8 cellular contexts compared by ENCODE assay signal in the genomic region with DNA sequence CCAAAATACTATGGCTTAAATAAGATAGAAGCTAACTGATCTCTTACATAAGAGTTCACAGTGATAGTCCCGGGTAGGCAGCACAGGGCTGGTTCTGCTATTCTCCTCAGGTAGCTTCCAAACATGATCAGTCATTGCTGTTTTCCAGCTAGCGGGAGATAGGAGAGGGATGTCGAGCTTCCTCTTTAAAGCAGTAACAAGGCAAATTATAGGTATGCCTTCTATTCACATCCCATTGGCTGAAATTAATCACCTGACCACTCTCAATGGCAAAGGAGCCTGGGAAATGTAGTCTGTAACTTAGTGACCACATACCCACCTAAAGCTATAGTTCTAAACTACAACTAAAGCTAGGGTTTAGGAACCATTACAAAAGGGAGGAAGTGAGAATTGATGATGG. TPM values are rescaled to one million over a fixed set of nuclear protein-coding genes. Genes with fewer than 3 reads are reported as not detected.
DNase-seq lines count a peak whose midpoint lies in the region; TF ChIP-seq lines count a peak whose summit lies in the region.

No MANE protein-coding gene starts in this region.

- no peak overlapping the region for H2BK120ac ChIP-seq in mesenchymal stem cell (ENCODE audit: low read depth, low read length)

- H2BK12ac ChIP-seq in mesenchymal stem cell (ENCODE audit: low read length in 2 of 2), result no peak overlapping the region

- WGBS in GM23248 (ENCODE audit: low coverage in 1 of 2, low lambda C conversion rate in 2 of 2, missing lambda C conversion rate in 2 of 2), 2 experiments, result 0 to 6% methylated on average over 3 of the region's 3 CpGs
- WGBS in HUES64, result 28% methylated on average over 3 of the region's 3 CpGs
- 9% methylated on average over 3 of the region's 3 CpGs for WGBS in mesenchymal stem cell

- no peak overlapping the region for H2AK5ac ChIP-seq in mesenchymal stem cell (ENCODE audit: low read length, severe bottlenecking)

- H3K27ac ChIP-seq in GM23248 (no peak overlapping the region), HUES64 (ENCODE audit: low read depth, low read length) (no peak overlapping the region), OCI-LY3 (ENCODE audit: low read length) (no peak overlapping the region), caudate nucleus (ENCODE audit: low read depth, low read length) (peak overlapping the region; percentile 58), mesenchymal stem cell (ENCODE audit: low read length, poor library complexity, severe bottlenecking) (no peak overlapping the region)

- H3K4me1 ChIP-seq in GM23248 (ENCODE audit: insufficient read depth) (no peaks in the 10 kb centered on the region), HUES64 (ENCODE audit: insufficient read depth, low read length) (no peaks in the 10 kb centered on the region), OCI-LY3 (ENCODE audit: low read length) (no peaks in the 10 kb centered on the region), mesenchymal stem cell (ENCODE audit: control insufficient read depth, insufficient read depth, low read depth, low read length) (no peaks in the 10 kb centered on the region)

- no peak for TF ChIP-seq CTCF in OCI-LY3 (IDR thresholded peaks at IDR 0.05; ENCODE audit: low read depth, low read length)

- no peak overlapping the region for H3K23ac ChIP-seq in mesenchymal stem cell (ENCODE audit: low read length in 2 of 2)

- H3K9me3 ChIP-seq in GM23248 (ENCODE audit: low read depth) (no peaks in the 10 kb centered on the region), HUES64 (ENCODE audit: insufficient read depth, low read depth, low read length) (no peaks in the 10 kb centered on the region), OCI-LY3 (ENCODE audit: insufficient read depth, low read length) (no peaks in the 10 kb centered on the region), mesenchymal stem cell (ENCODE audit: control insufficient read depth, low read length) (no peaks in the 10 kb centered on the region)

- H3K36me3 ChIP-seq in GM23248 (ENCODE audit: low read depth), result no peaks in the 10 kb centered on the region
- no peaks in the 10 kb centered on the region for H3K36me3 ChIP-seq in HUES64 (ENCODE audit: insufficient read depth, low read length)
- no peaks in the 10 kb centered on the region for H3K36me3 ChIP-seq in OCI-LY3 (replicated peaks; ENCODE audit: low read depth, low read length)
- H3K36me3 ChIP-seq in mesenchymal stem cell (ENCODE audit: control insufficient read depth in 1 of 2, insufficient read depth in 2 of 2, low read depth in 1 of 2, low read length in 2 of 2), result no peaks in the 10 kb centered on the region

- H2BK5ac ChIP-seq in mesenchymal stem cell (ENCODE audit: low read depth, low read length, poor library complexity, severe bottlenecking), result no peak overlapping the region

- no peak overlapping the region for H3K4ac ChIP-seq in mesenchymal stem cell (ENCODE audit: low read depth in 1 of 2, low read length in 2 of 2)

- H3F3A ChIP-seq in GM23248 (ENCODE audit: insufficient read depth), result no peaks in the 10 kb centered on the region

- no peak overlapping the region for H4K91ac ChIP-seq in mesenchymal stem cell (ENCODE audit: low read length)

- in situ Hi-C loops in GM23248 (cut with MboI), result no loop called here

- H3K79me2 ChIP-seq in GM23248 (ENCODE audit: insufficient read depth), result no peaks in the 10 kb centered on the region
- no peaks in the 10 kb centered on the region for H3K79me2 ChIP-seq in OCI-LY3 (ENCODE audit: low read length)

- H3K4me2 ChIP-seq in GM23248 (ENCODE audit: unreplicated experiment) (peak overlapping the region; percentile 41), OCI-LY3 (ENCODE audit: low read length) (peak overlapping the region; percentile 73), mesenchymal stem cell (ENCODE audit: low read length, poor library complexity, severe bottlenecking) (no peak overlapping the region)

- no peak overlapping the region for H3K18ac ChIP-seq in mesenchymal stem cell (ENCODE audit: low read depth in 1 of 2, low read length in 2 of 2)

- no peaks in the 10 kb centered on the region for H3K9me2 ChIP-seq in GM23248 (ENCODE audit: insufficient read depth)

- no peak overlapping the region for H3K4me3 ChIP-seq in GM23248
- peak overlapping the region; percentile 46 for H3K4me3 ChIP-seq in HUES64 (ENCODE audit: low read length)
- H3K4me3 ChIP-seq in OCI-LY3 (ENCODE audit: low read length), result peak overlapping the region; percentile 77
- no peak overlapping the region for H3K4me3 ChIP-seq in mesenchymal stem cell (ENCODE audit: insufficient read depth in 1 of 2, low read depth in 1 of 2, low read length in 2 of 2)

- no peaks in the 10 kb centered on the region for H3K79me1 ChIP-seq in mesenchymal stem cell (replicated peaks; ENCODE audit: low read length, poor library complexity, severe bottlenecking)

- no peak overlapping the region for H4K8ac ChIP-seq in mesenchymal stem cell (ENCODE audit: low read length)

- H3K14ac ChIP-seq in mesenchymal stem cell (ENCODE audit: low read length in 2 of 2), result no peak overlapping the region

- peak; percentile 30 for DNase-seq in stimulated activated CD4-positive, alpha-beta T cell treated with anti-CD3 and anti-CD28 coated beads, Interleukin-4, amount 100 ng/mL, for 24 hours
- DNase-seq in stimulated activated CD4-positive, alpha-beta T cell treated with anti-CD3 and anti-CD28 coated beads, Interleukin-1b, Interleukin-23, amount 100 ng/mL, for 48 hours, result no peak
- DNase-seq in GM23248, result peak; percentile 65
- DNase-seq in caudate nucleus (lab: John Stamatoyannopoulos, UW), result peak in 24 of 61 donors; percentile 5 to 82 (median 23)
- DNase-seq in mesenchymal stem cell, result peak; percentile 50
- DNase-seq in COLO668 (lab: John Stamatoyannopoulos, UW; ENCODE audit: unreplicated experiment), result no peak

- no peaks in the 10 kb centered on the region for H4K20me1 ChIP-seq in GM23248 (ENCODE audit: insufficient read depth)
- no peaks in the 10 kb centered on the region for H4K20me1 ChIP-seq in OCI-LY3 (ENCODE audit: insufficient read depth, low read length)

- H2AFZ ChIP-seq in GM23248 (peak overlapping the region; percentile 78), OCI-LY3 (ENCODE audit: low read depth, low read length) (peak overlapping the region; percentile 97), mesenchymal stem cell (ENCODE audit: low read depth, low read length) (peak overlapping the region; percentile 63)

- no peak overlapping the region for H2BK15ac ChIP-seq in mesenchymal stem cell (ENCODE audit: low read depth, poor library complexity, severe bottlenecking)

- H3K9ac ChIP-seq in GM23248, result no peak overlapping the region
- H3K9ac ChIP-seq in HUES64 (ENCODE audit: low read depth, low read length), result no peak overlapping the region
- peak overlapping the region; percentile 39; the same call in 1 of the 2 replicates for H3K9ac ChIP-seq in OCI-LY3 (ENCODE audit: low read length)
- no peak overlapping the region for H3K9ac ChIP-seq in mesenchymal stem cell (ENCODE audit: low read length)

- H3K27me3 ChIP-seq in GM23248 (replicated peaks; ENCODE audit: insufficient read depth) (no peaks in the 10 kb centered on the region), HUES64 (ENCODE audit: insufficient read depth, low read length) (no peaks in the 10 kb centered on the region), OCI-LY3 (ENCODE audit: low read depth, low read length) (peaks cover 31% of the 10 kb centered on the region), mesenchymal stem cell (ENCODE audit: control insufficient read depth in 1 of 2, insufficient read depth in 1 of 2, low read length in 2 of 2) (peaks cover 0 to 20% of the 10 kb centered on the region in 2 experiments)

RNA-seq across cellular contexts. Expression of a gene that starts 34.5 kb away (rescaled TPM):
- 12.9 and 17.3 TPM in 2 replicates for total RNA-seq in GM23248 (2014; rRNA removed; shearing (Covaris generic))
- 18.0 and 19.1 TPM in 2 replicates for polyA plus RNA-seq in GM23248 (2016; fragmentation: Nextera tagmentation; extraction: Ambion mirVana)
- polyA plus RNA-seq in HUES64 (2013, experiment 1 of 2), result 54.7 TPM
- 74.8 TPM for polyA plus RNA-seq in HUES64 (2013, experiment 2 of 2)
- polyA plus RNA-seq in mesenchymal stem cell (2013, experiment 1 of 2), result 7.0 TPM
- polyA plus RNA-seq in mesenchymal stem cell (2013, experiment 2 of 2), result 6.9 TPM

Comparison
In these comparisons a context has a peak if more than half of its experiments do, and no peak if none do; other contexts are left out.
1. DNase-seq: peak in stimulated activated CD4-positive, alpha-beta T cell treated with anti-CD3 and anti-CD28 coated beads, Interleukin-4, amount 100 ng/mL, for 24 hours (single experiment), GM23248 (single experiment) and mesenchymal stem cell (single experiment); none in stimulated activated CD4-positive, alpha-beta T cell treated with anti-CD3 and anti-CD28 coated beads, Interleukin-1b, Interleukin-23, amount 100 ng/mL, for 48 hours (single experiment) and COLO668 (single experiment).
2. H3K4me3 ChIP-seq: peak in HUES64 (single experiment) and OCI-LY3 (single experiment); none in GM23248 (single experiment) and mesenchymal stem cell (0 of 2).
3. Peak in every context shown above with its lines, with median percentiles within 50 percentile points of each other: H2AFZ ChIP-seq.